ENCODE assay signal across 21 cellular contexts in genomic region chr19:8453616-8454015, GRCh38. TPM values are rescaled to one million over a fixed set of nuclear protein-coding genes. Genes with fewer than 3 reads are reported as not detected.
A peak's percentile ranks its signal among the peaks of the same experiment; 100 is the strongest.
DNase-seq lines count a peak whose midpoint lies in the region; ATAC-seq and TF ChIP-seq lines count a peak whose summit lies in the region.
"Had no signal": no experiment of that assay in that cellular context is flagged by ENCODE, and none has a peak within 500 bp of the region (broad histone marks: within the 10 kb centered on the region; RNA-seq: fewer than 3 reads in every experiment).

No MANE protein-coding gene starts in this region.

- H3K27me3 Mint-ChIP-seq in activated T-cell treated with anti-CD3 and anti-CD28 coated beads, Interleukin-2, amount 50 U/mL, for 72 hours (ENCODE audit: low read depth), result no peaks in the 10 kb centered on the region
- H3K27me3 Mint-ChIP-seq in activated T-cell treated with anti-CD3 and anti-CD28 coated beads, Interleukin-2, amount 50 U/mL, for 4 hours (ENCODE audit: low read depth), result no peaks in the 10 kb centered on the region
- H3K27me3 Mint-ChIP-seq in activated CD8-positive, alpha-beta T cell treated with anti-CD3 and anti-CD28 coated beads for 36 hours, result no peaks in the 10 kb centered on the region
- H3K27me3 Mint-ChIP-seq in naive thymus-derived CD4-positive, alpha-beta T cell, result no peaks in the 10 kb centered on the region
- H3K27me3 Mint-ChIP-seq in activated CD8-positive, alpha-beta memory T cell treated with anti-CD3 and anti-CD28 coated beads, Interleukin-2, amount 10 ng/mL, durations not matched to agents 7 days and 5 days, result no peaks in the 10 kb centered on the region
- H3K27me3 Mint-ChIP-seq: brain; stimulated activated naive CD8-positive, alpha-beta T cell treated with anti-CD3 and anti-CD28 coated beads, Interleukin-15, Interleukin-2, amounts not matched to agents 100 ng/mL and 50 ng/mL, for 24 hours had no signal

- peak overlapping the region; percentile 9 for H3K27ac Mint-ChIP-seq in activated T-cell treated with anti-CD3 and anti-CD28 coated beads, Interleukin-2, amount 50 U/mL, for 72 hours
- peak overlapping the region; percentile 63 for H3K27ac Mint-ChIP-seq in activated CD8-positive, alpha-beta T cell treated with anti-CD3 and anti-CD28 coated beads for 36 hours
- peak overlapping the region in 5 of 9 donors; percentile 21 to 65 (median 36) for H3K27ac Mint-ChIP-seq in naive thymus-derived CD4-positive, alpha-beta T cell
- H3K27ac Mint-ChIP-seq in stimulated activated effector memory CD8-positive, alpha-beta T cell treated with anti-CD3 and anti-CD28 coated beads, Interleukin-12 subunit alpha, Interleukin-12 subunit beta, amount 100 ng/mL, for 72 hours, result peak overlapping the region; percentile 5
- no peak overlapping the region for H3K27ac Mint-ChIP-seq in activated CD8-positive, alpha-beta memory T cell treated with anti-CD3 and anti-CD28 coated beads, Interleukin-2, amount 10 ng/mL, durations not matched to agents 7 days and 5 days

- intact Hi-C loops in activated CD8-positive, alpha-beta T cell treated with anti-CD3 and anti-CD28 coated beads for 36 hours (cut with micrococcal nuclease), result no loop called here
- intact Hi-C loops in naive thymus-derived CD4-positive, alpha-beta T cell (cut with micrococcal nuclease), result no loop called here

- CTCF ChIA-PET in activated CD8-positive, alpha-beta T cell treated with anti-CD3 and anti-CD28 coated beads for 36 hours (lab: Charles Lee), result no interaction called here
- CTCF ChIA-PET in naive thymus-derived CD4-positive, alpha-beta T cell (lab: Charles Lee), result interaction anchor here (0.6 to 1.2 kb wide), 2 partner anchors 9 to 30 kb away, joined by 3 read pairs; no protein-coding TSS in a partner anchor
- CTCF ChIA-PET in activated CD8-positive, alpha-beta memory T cell treated with anti-CD3 and anti-CD28 coated beads, Interleukin-2, amount 10 ng/mL, durations not matched to agents 7 days and 5 days (lab: Charles Lee), result interaction anchor here (0.8 kb wide), 1 partner anchor 52 kb away, joined by 3 read pairs; no protein-coding TSS in a partner anchor
- CTCF ChIA-PET in RWPE1 (lab: Yijun Ruan, JAX), result no interaction called here

- TF ChIP-seq CTCF in activated CD8-positive, alpha-beta T cell treated with anti-CD3 and anti-CD28 coated beads for 36 hours (IDR thresholded peaks at IDR 0.05), result no peak
- no peak for TF ChIP-seq CTCF in RWPE1 (conservative IDR thresholded peaks at IDR 0.05; ENCODE audit: low read depth)

- POLR2A ChIA-PET in activated CD8-positive, alpha-beta T cell treated with anti-CD3 and anti-CD28 coated beads for 36 hours (lab: Charles Lee), result interaction anchor here (0.6 to 2.5 kb wide), 4 partner anchors 9 to 509 kb away, joined by 3 to 13 read pairs (median 6); partner anchors contain the start of gene HNRNPM
- POLR2A ChIA-PET in naive thymus-derived CD4-positive, alpha-beta T cell (lab: Charles Lee), result interaction anchor here (1.1 kb wide), 1 partner anchor 11 kb away, joined by 4 read pairs; no protein-coding TSS in a partner anchor
- POLR2A ChIA-PET in RWPE1 (lab: Yijun Ruan, JAX; ENCODE audit: low non-redundant PET), result no interaction called here

- H3K9me3 ChIP-seq in naive thymus-derived CD4-positive, alpha-beta T cell (ENCODE audit: control insufficient read depth in 2 of 3, low read length in 3 of 3), result no peaks in the 10 kb centered on the region
- H3K9me3 ChIP-seq: left lung, transverse colon had no signal

- peaks cover 42 to 48% of the 10 kb centered on the region in 2 donors for H3K4me1 ChIP-seq in naive thymus-derived CD4-positive, alpha-beta T cell (ENCODE audit: control insufficient read depth in 2 of 2, insufficient read depth in 2 of 2, low read length in 2 of 2)

- peaks cover 4 to 27% of the 10 kb centered on the region in 2 donors for H3K36me3 Mint-ChIP-seq in activated T-cell treated with anti-CD3 and anti-CD28 coated beads, Interleukin-2, amount 50 U/mL, for 72 hours (ENCODE audit: insufficient read depth in 2 of 2)
- H3K36me3 Mint-ChIP-seq in activated T-cell treated with anti-CD3 and anti-CD28 coated beads, Interleukin-2, amount 50 U/mL, for 4 hours (ENCODE audit: insufficient read depth), result peaks cover 26% of the 10 kb centered on the region
- peaks cover 57% of the 10 kb centered on the region for H3K36me3 Mint-ChIP-seq in activated CD8-positive, alpha-beta T cell treated with anti-CD3 and anti-CD28 coated beads for 36 hours (ENCODE audit: low read depth)
- H3K36me3 Mint-ChIP-seq in naive thymus-derived CD4-positive, alpha-beta T cell, result peaks cover 0 to 24% (median 13%) of the 10 kb centered on the region in 5 donors
- peaks cover 98% of the 10 kb centered on the region for H3K36me3 Mint-ChIP-seq in stimulated activated effector memory CD8-positive, alpha-beta T cell treated with anti-CD3 and anti-CD28 coated beads, Interleukin-12 subunit alpha, Interleukin-12 subunit beta, amount 100 ng/mL, for 72 hours
- peaks cover 54% of the 10 kb centered on the region for H3K36me3 Mint-ChIP-seq in activated CD8-positive, alpha-beta memory T cell treated with anti-CD3 and anti-CD28 coated beads, Interleukin-2, amount 10 ng/mL, durations not matched to agents 7 days and 5 days

- peaks cover 96% of the 10 kb centered on the region for H3K4me1 Mint-ChIP-seq in activated T-cell treated with anti-CD3 and anti-CD28 coated beads, Interleukin-2, amount 50 U/mL, for 72 hours (ENCODE audit: low read depth)
- peaks cover 90% of the 10 kb centered on the region for H3K4me1 Mint-ChIP-seq in activated T-cell treated with anti-CD3 and anti-CD28 coated beads, Interleukin-2, amount 50 U/mL, for 4 hours (ENCODE audit: low read depth)
- peaks cover 84% of the 10 kb centered on the region for H3K4me1 Mint-ChIP-seq in activated CD8-positive, alpha-beta T cell treated with anti-CD3 and anti-CD28 coated beads for 36 hours (ENCODE audit: low read depth)
- H3K4me1 Mint-ChIP-seq in naive thymus-derived CD4-positive, alpha-beta T cell, result peaks cover 71 to 94% (median 88%) of the 10 kb centered on the region in 7 donors
- H3K4me1 Mint-ChIP-seq in stimulated activated effector memory CD8-positive, alpha-beta T cell treated with anti-CD3 and anti-CD28 coated beads, Interleukin-12 subunit alpha, Interleukin-12 subunit beta, amount 100 ng/mL, for 72 hours, result peaks cover 82% of the 10 kb centered on the region
- peaks cover 83% of the 10 kb centered on the region for H3K4me1 Mint-ChIP-seq in activated CD8-positive, alpha-beta memory T cell treated with anti-CD3 and anti-CD28 coated beads, Interleukin-2, amount 10 ng/mL, durations not matched to agents 7 days and 5 days

- H3K27ac ChIP-seq in naive thymus-derived CD4-positive, alpha-beta T cell (ENCODE audit: low read depth, low read length), result no peak overlapping the region
- no peak overlapping the region for H3K27ac ChIP-seq in RWPE1
- H3K27ac ChIP-seq: transverse colon had no signal

- no peak overlapping the region for H3K4me3 ChIP-seq in naive thymus-derived CD4-positive, alpha-beta T cell (ENCODE audit: low read length)
- H3K4me3 ChIP-seq: left lung, transverse colon had no signal

- peaks cover 16 to 61% (median 20%) of the 10 kb centered on the region in 3 experiments for H3K36me3 ChIP-seq in naive thymus-derived CD4-positive, alpha-beta T cell (ENCODE audit: control insufficient read depth in 2 of 3, insufficient read depth in 3 of 3, low read length in 3 of 3)

- no peak overlapping the region for H3K4me3 Mint-ChIP-seq in activated T-cell treated with anti-CD3 and anti-CD28 coated beads, Interleukin-2, amount 50 U/mL, for 72 hours
- H3K4me3 Mint-ChIP-seq in activated T-cell treated with anti-CD3 and anti-CD28 coated beads, Interleukin-2, amount 50 U/mL, for 4 hours, result no peak overlapping the region
- no peak overlapping the region for H3K4me3 Mint-ChIP-seq in activated CD8-positive, alpha-beta T cell treated with anti-CD3 and anti-CD28 coated beads for 36 hours
- peak overlapping the region in 3 of 10 donors; percentile 55 to 71 (median 56) for H3K4me3 Mint-ChIP-seq in naive thymus-derived CD4-positive, alpha-beta T cell
- no peak overlapping the region for H3K4me3 Mint-ChIP-seq in stimulated activated effector memory CD8-positive, alpha-beta T cell treated with anti-CD3 and anti-CD28 coated beads, Interleukin-12 subunit alpha, Interleukin-12 subunit beta, amount 100 ng/mL, for 72 hours
- no peak overlapping the region for H3K4me3 Mint-ChIP-seq in activated CD8-positive, alpha-beta memory T cell treated with anti-CD3 and anti-CD28 coated beads, Interleukin-2, amount 10 ng/mL, durations not matched to agents 7 days and 5 days
- H3K4me3 Mint-ChIP-seq: stimulated activated naive CD8-positive, alpha-beta T cell treated with anti-CD3 and anti-CD28 coated beads, Interleukin-15, Interleukin-2, amounts not matched to agents 100 ng/mL and 50 ng/mL, for 24 hours had no signal

- no peak for DNase-seq in activated T-cell treated with anti-CD3 and anti-CD28 coated beads, Interleukin-2, amount 50 U/mL, for 72 hours
- DNase-seq in activated T-cell treated with anti-CD3 and anti-CD28 coated beads, Interleukin-2, amount 50 U/mL, for 4 hours, result no peak
- DNase-seq in activated CD8-positive, alpha-beta T cell treated with anti-CD3 and anti-CD28 coated beads for 36 hours, result no peak
- DNase-seq in naive thymus-derived CD4-positive, alpha-beta T cell, result no peak
- no peak for DNase-seq in stimulated activated effector memory CD8-positive, alpha-beta T cell treated with anti-CD3 and anti-CD28 coated beads, Interleukin-12 subunit alpha, Interleukin-12 subunit beta, amount 100 ng/mL, for 72 hours (ENCODE audit: low spot score in 2 of 2)
- DNase-seq in activated CD8-positive, alpha-beta memory T cell treated with anti-CD3 and anti-CD28 coated beads, Interleukin-2, amount 10 ng/mL, durations not matched to agents 7 days and 5 days, result no peak
- DNase-seq in RWPE1 (ENCODE audit: low spot score), result no peak
- no peak for DNase-seq in occipital lobe (lab: John Stamatoyannopoulos, UW)
- DNase-seq: immature natural killer cell, KG1, left lung, NCI-H187, NCI-H2227 treated with DMSO at 0.1 percent for 48 hours, NCI-H82, transverse colon had no signal

- no peak for ATAC-seq in activated T-cell treated with anti-CD3 and anti-CD28 coated beads, Interleukin-2, amount 50 U/mL, for 72 hours (replicated peaks in 1 of 2)
- no peak for ATAC-seq in activated T-cell treated with anti-CD3 and anti-CD28 coated beads, Interleukin-2, amount 50 U/mL, for 4 hours
- ATAC-seq in activated CD8-positive, alpha-beta T cell treated with anti-CD3 and anti-CD28 coated beads for 36 hours, result no peak
- no peak for ATAC-seq in naive thymus-derived CD4-positive, alpha-beta T cell
- no peak for ATAC-seq in stimulated activated effector memory CD8-positive, alpha-beta T cell treated with anti-CD3 and anti-CD28 coated beads, Interleukin-12 subunit alpha, Interleukin-12 subunit beta, amount 100 ng/mL, for 72 hours
- no peak for ATAC-seq in activated CD8-positive, alpha-beta memory T cell treated with anti-CD3 and anti-CD28 coated beads, Interleukin-2, amount 10 ng/mL, durations not matched to agents 7 days and 5 days
- ATAC-seq: left lung had no signal

- H3K27me3 ChIP-seq in naive thymus-derived CD4-positive, alpha-beta T cell (ENCODE audit: control insufficient read depth in 2 of 2, insufficient read depth in 2 of 2, low read length in 2 of 2), result no peaks in the 10 kb centered on the region
- H3K27me3 ChIP-seq: left lung, transverse colon had no signal

- H3K9me3 Mint-ChIP-seq in activated T-cell treated with anti-CD3 and anti-CD28 coated beads, Interleukin-2, amount 50 U/mL, for 72 hours, result no peaks in the 10 kb centered on the region
- no peaks in the 10 kb centered on the region for H3K9me3 Mint-ChIP-seq in activated T-cell treated with anti-CD3 and anti-CD28 coated beads, Interleukin-2, amount 50 U/mL, for 4 hours
- H3K9me3 Mint-ChIP-seq in activated CD8-positive, alpha-beta T cell treated with anti-CD3 and anti-CD28 coated beads for 36 hours, result no peaks in the 10 kb centered on the region
- H3K9me3 Mint-ChIP-seq in naive thymus-derived CD4-positive, alpha-beta T cell, result no peaks in the 10 kb centered on the region
- H3K9me3 Mint-ChIP-seq in stimulated activated effector memory CD8-positive, alpha-beta T cell treated with anti-CD3 and anti-CD28 coated beads, Interleukin-12 subunit alpha, Interleukin-12 subunit beta, amount 100 ng/mL, for 72 hours, result no peaks in the 10 kb centered on the region
- H3K9me3 Mint-ChIP-seq in activated CD8-positive, alpha-beta memory T cell treated with anti-CD3 and anti-CD28 coated beads, Interleukin-2, amount 10 ng/mL, durations not matched to agents 7 days and 5 days (ENCODE audit: low read depth), result no peaks in the 10 kb centered on the region
- H3K9me3 Mint-ChIP-seq: brain; immature natural killer cell; stimulated activated naive CD8-positive, alpha-beta T cell treated with anti-CD3 and anti-CD28 coated beads, Interleukin-15, Interleukin-2, amounts not matched to agents 100 ng/mL and 50 ng/mL, for 24 hours had no signal

RNA-seq across cellular contexts. Expression of gene HNRNPM, which starts 8.8 kb away (rescaled TPM):
- 100 to 1,000 TPM; 168 to 183 TPM for total RNA-seq in activated T-cell treated with anti-CD3 and anti-CD28 coated beads, Interleukin-2, amount 50 U/mL, for 72 hours
- total RNA-seq in activated T-cell treated with anti-CD3 and anti-CD28 coated beads, Interleukin-2, amount 50 U/mL, for 4 hours, result 100 to 1,000 TPM; 448 to 486 (median 453) TPM
- total RNA-seq in activated CD8-positive, alpha-beta T cell treated with anti-CD3 and anti-CD28 coated beads for 36 hours, result 100 to 1,000 TPM; 242 to 254 TPM
- 100 to 1,000 TPM; 175 to 280 (median 272) TPM for total RNA-seq in naive thymus-derived CD4-positive, alpha-beta T cell
- polyA plus RNA-seq in naive thymus-derived CD4-positive, alpha-beta T cell, result 100 to 1,000 TPM; 210 to 378 TPM
- total RNA-seq in activated CD8-positive, alpha-beta memory T cell treated with anti-CD3 and anti-CD28 coated beads, Interleukin-2, amount 10 ng/mL, durations not matched to agents 7 days and 5 days, result 100 to 1,000 TPM; 226 to 309 TPM
- 49.9 TPM for total RNA-seq in occipital lobe

RNA-seq across cellular contexts. Expression of gene MARCHF2, which starts 40.5 kb away (rescaled TPM):
- 10 to 100 TPM; 12.1 to 13.0 TPM for total RNA-seq in activated T-cell treated with anti-CD3 and anti-CD28 coated beads, Interleukin-2, amount 50 U/mL, for 72 hours
- 1 to 10 TPM; 6.4 to 9.5 (median 6.7) TPM for total RNA-seq in activated T-cell treated with anti-CD3 and anti-CD28 coated beads, Interleukin-2, amount 50 U/mL, for 4 hours
- total RNA-seq in activated CD8-positive, alpha-beta T cell treated with anti-CD3 and anti-CD28 coated beads for 36 hours, result 1 to 10 TPM; 8.0 to 8.6 TPM
- total RNA-seq in naive thymus-derived CD4-positive, alpha-beta T cell, result 10 to 100 TPM; 18.0 to 42.1 (median 23.4) TPM
- 10 to 100 TPM; 23.2 to 41.4 TPM for polyA plus RNA-seq in naive thymus-derived CD4-positive, alpha-beta T cell
- total RNA-seq in activated CD8-positive, alpha-beta memory T cell treated with anti-CD3 and anti-CD28 coated beads, Interleukin-2, amount 10 ng/mL, durations not matched to agents 7 days and 5 days, result 10 to 100 TPM; 16.5 to 20.9 TPM
- 52.3 TPM for total RNA-seq in occipital lobe

RNA-seq across cellular contexts. Expression of gene PRAM1, which starts 48.8 kb away (rescaled TPM):
- 1 to 10 TPM; 1.3 to 1.9 TPM for total RNA-seq in activated T-cell treated with anti-CD3 and anti-CD28 coated beads, Interleukin-2, amount 50 U/mL, for 72 hours
- total RNA-seq in activated T-cell treated with anti-CD3 and anti-CD28 coated beads, Interleukin-2, amount 50 U/mL, for 4 hours, result under 1 TPM in 1 of 3 donors, not detected in 2; 0.13 TPM
- total RNA-seq in activated CD8-positive, alpha-beta T cell treated with anti-CD3 and anti-CD28 coated beads for 36 hours, result 1 to 10 TPM in 1 of 2 experiments, under 1 TPM in 1; 0.74 to 1.1 TPM
- 10 to 100 TPM in 2 of 5 experiments, 1 to 10 TPM in 3; 1.1 to 82.8 (median 3.9) TPM for total RNA-seq in naive thymus-derived CD4-positive, alpha-beta T cell
- polyA plus RNA-seq in naive thymus-derived CD4-positive, alpha-beta T cell, result under 1 TPM; 0.12 to 0.34 TPM
- 1 to 10 TPM in 1 of 2 experiments, under 1 TPM in 1; 0.59 to 1.4 TPM for total RNA-seq in activated CD8-positive, alpha-beta memory T cell treated with anti-CD3 and anti-CD28 coated beads, Interleukin-2, amount 10 ng/mL, durations not matched to agents 7 days and 5 days
- total RNA-seq in occipital lobe, result not detected
- total RNA-seq: A172, Daoy, H4, SK-MEL-5 had no signal

Comparison
In these comparisons a context has a peak if more than half of its experiments do, and no peak if none do; other contexts are left out.
1. CTCF ChIA-PET loops: an anchor here in naive thymus-derived CD4-positive, alpha-beta T cell (0.6 to 1.2 kb wide) and activated CD8-positive, alpha-beta memory T cell treated with anti-CD3 and anti-CD28 coated beads, Interleukin-2, amount 10 ng/mL, durations not matched to agents 7 days and 5 days (0.8 kb wide); none called in activated CD8-positive, alpha-beta T cell treated with anti-CD3 and anti-CD28 coated beads for 36 hours and RWPE1.